In the genomic region with DNA sequence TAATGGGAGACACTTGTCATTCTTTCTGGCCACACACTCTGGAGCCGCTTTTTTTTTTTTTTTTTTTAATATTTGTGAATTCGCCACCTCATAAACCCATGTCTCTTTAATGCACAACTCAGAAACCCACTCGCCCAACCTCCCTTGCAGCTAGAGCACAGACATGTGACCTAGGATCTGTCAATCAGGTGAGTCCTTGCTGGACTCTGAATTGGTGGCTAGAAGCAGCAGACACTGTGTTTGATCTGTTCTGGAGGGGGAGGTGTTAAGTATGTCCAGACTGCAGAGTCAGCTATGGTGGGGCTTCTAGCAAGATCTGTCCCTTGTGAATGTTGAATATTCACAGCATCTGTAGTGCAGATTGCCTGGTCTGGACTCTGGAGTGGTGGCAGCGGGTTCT, we compare ENCODE assay signal across 18 cellular contexts.
A peak's percentile ranks its signal among the peaks of the same experiment; 100 is the strongest.
DNase-seq lines count a peak whose midpoint lies in the region; ATAC-seq and TF ChIP-seq lines count a peak whose summit lies in the region.
"Had no signal": no experiment of that assay in that cellular context is flagged by ENCODE, and none has a peak within 500 bp of the region (broad histone marks: within the 10 kb centered on the region; RNA-seq: fewer than 3 reads in every experiment).

No MANE protein-coding gene starts in this region.

- H3K27ac Mint-ChIP-seq in CD8-positive, alpha-beta memory T cell, result peak overlapping the region; percentile 79 to 97 (median 91)
- H3K27ac Mint-ChIP-seq in T-cell, result peak overlapping the region; percentile 93 to 94

- H3K4me3 Mint-ChIP-seq in CD8-positive, alpha-beta memory T cell, result peak overlapping the region in 5 of 7 donors; percentile 13 to 83 (median 55)
- peak overlapping the region in 1 of 3 donors; percentile 68 for H3K4me3 Mint-ChIP-seq in T-cell

- TF ChIP-seq EP300 in stomach (IDR thresholded peaks at IDR 0.05), result no peak

- no peak for TF ChIP-seq CTCF in stomach (IDR thresholded peaks at IDR 0.05)

- no peak for TF ChIP-seq POLR2A in stomach (IDR thresholded peaks at IDR 0.05)

- WGBS in stomach, 5 donors, result 86 to 92% (median 89%) methylated on average over 4 of the region's 4 CpGs

- POLR2A ChIA-PET in CD8-positive, alpha-beta memory T cell (lab: Charles Lee), result interaction anchor here (0.6 kb wide), 1 partner anchor 27 kb away, joined by 8 read pairs; no protein-coding TSS in a partner anchor
- POLR2A ChIA-PET in T-cell (lab: Charles Lee), result no interaction called here

- peaks cover 62% of the 10 kb centered on the region for H3K4me1 ChIP-seq in CD8-positive, alpha-beta memory T cell (ENCODE audit: insufficient read depth, low read length)
- peaks cover 54% of the 10 kb centered on the region for H3K4me1 ChIP-seq in effector memory CD4-positive, alpha-beta T cell (ENCODE audit: control insufficient read depth, insufficient read depth, low read length, poor library complexity, severe bottlenecking)
- peaks cover 6 to 37% (median 21%) of the 10 kb centered on the region in 4 donors for H3K4me1 ChIP-seq in stomach

- H3K4me1 Mint-ChIP-seq in CD8-positive, alpha-beta memory T cell, result peaks cover 83 to 99% (median 95%) of the 10 kb centered on the region in 3 donors
- H3K4me1 Mint-ChIP-seq in T-cell, result peaks cover 88 to 94% (median 93%) of the 10 kb centered on the region in 3 donors

- CTCF ChIA-PET in CD8-positive, alpha-beta memory T cell (lab: Charles Lee), result interaction anchor here (0.8 kb wide), 1 partner anchor 112 kb away, joined by 3 read pairs; a partner anchor contains a TSS
- CTCF ChIA-PET in T-cell (lab: Charles Lee), result no interaction called here

- no peak overlapping the region for H3K4me3 ChIP-seq in CD8-positive, alpha-beta memory T cell (ENCODE audit: low read length)
- H3K4me3 ChIP-seq in effector memory CD4-positive, alpha-beta T cell (ENCODE audit: insufficient read depth, low read depth, low read length, poor library complexity, severe bottlenecking), result no peak overlapping the region
- no peak overlapping the region for H3K4me3 ChIP-seq in stomach
- H3K4me3 ChIP-seq: cardiac muscle cell, esophagus muscularis mucosa had no signal

- H3K36me3 ChIP-seq in CD8-positive, alpha-beta memory T cell (ENCODE audit: insufficient read depth, low read length), result no peaks in the 10 kb centered on the region
- no peaks in the 10 kb centered on the region for H3K36me3 ChIP-seq in effector memory CD4-positive, alpha-beta T cell (ENCODE audit: control insufficient read depth, insufficient read depth, low read length)
- H3K36me3 ChIP-seq in stomach, result no peaks in the 10 kb centered on the region
- H3K36me3 ChIP-seq: cardiac muscle cell, esophagus muscularis mucosa had no signal

- no peaks in the 10 kb centered on the region for H3K9me3 Mint-ChIP-seq in CD8-positive, alpha-beta memory T cell
- H3K9me3 Mint-ChIP-seq in T-cell, result no peaks in the 10 kb centered on the region

- peak; percentile 50 for DNase-seq in DMS153 treated with DMSO at 0.1 percent for 48 hours (lab: John Stamatoyannopoulos, UW; ENCODE audit: unreplicated experiment)
- DNase-seq in DMS153 (lab: John Stamatoyannopoulos, UW), result no peak
- no peak for DNase-seq in CD8-positive, alpha-beta memory T cell
- DNase-seq in T-cell, result no peak
- DNase-seq in effector memory CD4-positive, alpha-beta T cell, result no peak
- no peak for DNase-seq in NCI-H82 (lab: John Stamatoyannopoulos, UW)
- no peak for DNase-seq in stomach
- DNase-seq in kidney tubule cell (ENCODE audit: low spot score), result no peak
- DNase-seq: activated CD4-positive, alpha-beta T cell treated with anti-CD3 and anti-CD28 coated beads, Interleukin-2, amount 50 U/mL, for 1 hour; kidney glomerular epithelial cell; NCI-H1436 treated with DMSO at 0.1 percent for 48 hours; NCI-H345; NK-92 treated with Interleukin-12 subunit alpha and Interleukin-12 subunit beta, amount 100 ng/mL, for 24 hours had no signal

- no peaks in the 10 kb centered on the region for H3K9me3 ChIP-seq in CD8-positive, alpha-beta memory T cell (ENCODE audit: low read length)
- no peaks in the 10 kb centered on the region for H3K9me3 ChIP-seq in effector memory CD4-positive, alpha-beta T cell (ENCODE audit: control insufficient read depth, low read length)
- no peaks in the 10 kb centered on the region for H3K9me3 ChIP-seq in stomach
- H3K9me3 ChIP-seq: esophagus muscularis mucosa had no signal

- intact Hi-C loops in stomach (cut with DNase I; ENCODE audit: low total_unique reads), result no loop called here

- ATAC-seq in T-cell (replicated peaks in 1 of 4), result no peak
- ATAC-seq: HCT116 had no signal

- no peaks in the 10 kb centered on the region for H3K27me3 ChIP-seq in CD8-positive, alpha-beta memory T cell (ENCODE audit: insufficient read depth, low read length, poor library complexity, severe bottlenecking)
- H3K27me3 ChIP-seq in effector memory CD4-positive, alpha-beta T cell (replicated peaks; ENCODE audit: control insufficient read depth, insufficient read depth, low read length, poor library complexity, severe bottlenecking), result no peaks in the 10 kb centered on the region
- H3K27me3 ChIP-seq in stomach, result peaks cover 0 to 10% (median 3%) of the 10 kb centered on the region in 3 donors
- H3K27me3 ChIP-seq: cardiac muscle cell, esophagus muscularis mucosa had no signal

- peaks cover 0 to 3% (median 0%) of the 10 kb centered on the region in 3 donors for H3K36me3 Mint-ChIP-seq in CD8-positive, alpha-beta memory T cell
- no peaks in the 10 kb centered on the region for H3K36me3 Mint-ChIP-seq in T-cell

- no peaks in the 10 kb centered on the region for H3K27me3 Mint-ChIP-seq in CD8-positive, alpha-beta memory T cell
- no peaks in the 10 kb centered on the region for H3K27me3 Mint-ChIP-seq in T-cell

- H3K27ac ChIP-seq in CD8-positive, alpha-beta memory T cell (ENCODE audit: low read depth, low read length), result no peak overlapping the region
- peak overlapping the region; percentile 40 for H3K27ac ChIP-seq in effector memory CD4-positive, alpha-beta T cell (ENCODE audit: insufficient read depth, low read length, poor library complexity, severe bottlenecking)
- H3K27ac ChIP-seq in stomach, result no peak overlapping the region
- H3K27ac ChIP-seq: 22Rv1, cardiac muscle cell, esophagus muscularis mucosa, RWPE1 had no signal
